10 cellular contexts compared by ENCODE assay signal in genomic region chr3:39142067-39142466, GRCh38. TPM values are rescaled to one million over a fixed set of nuclear protein-coding genes. Genes with fewer than 3 reads are reported as not detected.
DNase-seq lines count a peak whose midpoint lies in the region; ATAC-seq, FAIRE-seq and TF ChIP-seq lines count a peak whose summit lies in the region.
"Had no signal": no experiment of that assay in that cellular context is flagged by ENCODE, and none has a peak within 500 bp of the region (broad histone marks: within the 10 kb centered on the region; RNA-seq: fewer than 3 reads in every experiment).

No MANE protein-coding gene starts in this region.

- TF ChIP-seq RAD21 in K562 (CRISPR knock-in tag; conservative IDR thresholded peaks at IDR 0.05 in 1 of 2, IDR thresholded peaks at IDR 0.05 in 1 of 2), result no peak

- H3K27ac Mint-ChIP-seq in activated T-cell treated with anti-CD3 and anti-CD28 coated beads, Interleukin-2, amount 50 U/mL, for 24 hours, result peak overlapping the region; percentile 44
- peak overlapping the region; percentile 88 for H3K27ac Mint-ChIP-seq in memory B cell
- H3K27ac Mint-ChIP-seq in type B pancreatic cell, result peak overlapping the region; percentile 83

- no peak for DNase-seq in activated T-cell treated with anti-CD3 and anti-CD28 coated beads, Interleukin-2, amount 50 U/mL, for 24 hours
- DNase-seq in activated T-cell treated with anti-CD3 and anti-CD28 coated beads, Interleukin-2, amount 50 U/mL, for 1 hour, result no peak
- DNase-seq in K562 (ENCODE audit: extremely low read depth in 1 of 4, low spot score in 3 of 4), result no peak
- DNase-seq in memory B cell (ENCODE audit: low spot score in 2 of 2), result no peak
- no peak for DNase-seq in type B pancreatic cell (ENCODE audit: extremely low spot score, unreplicated experiment)
- no peak for DNase-seq in SKM-1 (lab: John Stamatoyannopoulos, UW; ENCODE audit: unreplicated experiment)
- DNase-seq in activated CD4-positive, CD25-positive, alpha-beta regulatory T cell (lab: John Stamatoyannopoulos, UW), result no peak
- DNase-seq: CD4-positive, CD25-positive, alpha-beta regulatory T cell had no signal

- no peak overlapping the region for H3K4me3 Mint-ChIP-seq in activated T-cell treated with anti-CD3 and anti-CD28 coated beads, Interleukin-2, amount 50 U/mL, for 24 hours
- H3K4me3 Mint-ChIP-seq in memory B cell, result no peak overlapping the region
- H3K4me3 Mint-ChIP-seq in type B pancreatic cell, result no peak overlapping the region

- peaks cover 72% of the 10 kb centered on the region for H3K36me3 ChIP-seq in K562 (ENCODE audit: control insufficient read depth, insufficient read depth, low read length)

- H3K9me3 ChIP-seq in K562 (replicated peaks; ENCODE audit: control insufficient read depth, insufficient read depth, low read depth, low read length), result no peaks in the 10 kb centered on the region

- TF ChIP-seq POLR2A in K562 (conservative IDR thresholded peaks at IDR 0.05), result no peak

- in situ Hi-C loops in K562 (cut with MboI), result no loop called here

- FAIRE-seq in K562 (lab: Jason Lieb, UNC), result no peak
- FAIRE-seq: urothelium cell line had no signal

- TF ChIP-seq EP300 in K562 (IDR thresholded peaks at IDR 0.05; ENCODE audit: low read length), result no peak

- peaks cover 7% of the 10 kb centered on the region for H3K9me1 ChIP-seq in K562 (ENCODE audit: control insufficient read depth, insufficient read depth, low read length)

- no peaks in the 10 kb centered on the region for H3K9me3 Mint-ChIP-seq in activated T-cell treated with anti-CD3 and anti-CD28 coated beads, Interleukin-2, amount 50 U/mL, for 24 hours
- H3K9me3 Mint-ChIP-seq in memory B cell, result no peaks in the 10 kb centered on the region
- no peaks in the 10 kb centered on the region for H3K9me3 Mint-ChIP-seq in type B pancreatic cell
- H3K9me3 Mint-ChIP-seq: CD4-positive, CD25-positive, alpha-beta regulatory T cell had no signal

- peaks cover 12% of the 10 kb centered on the region for H3K79me2 ChIP-seq in K562 (ENCODE audit: control insufficient read depth, insufficient read depth, low read length)

- no TSS peak for BruUV-seq in K562 (replicated peaks; lab: Mats Ljungman, UMichigan)

- POLR2A ChIA-PET in K562 (lab: Yijun Ruan, JAX), result interaction anchor here (0.6 to 2.5 kb wide), 4 partner anchors 8 to 17 kb away, joined by 3 to 21 read pairs (median 4); no protein-coding TSS in a partner anchor

- peaks cover 14 to 21% of the 10 kb centered on the region in 2 experiments for H3K4me1 ChIP-seq in K562 (replicated peaks in 1 of 2; ENCODE audit: control insufficient read depth in 2 of 2, insufficient read depth in 2 of 2, low read length in 2 of 2)

- peaks cover 40% of the 10 kb centered on the region for H4K20me1 ChIP-seq in K562 (replicated peaks; ENCODE audit: control insufficient read depth, insufficient read depth, low read length)

- H3K4me2 ChIP-seq in K562 (ENCODE audit: insufficient read depth, low read length), result no peak overlapping the region

- WGBS in K562 (ENCODE audit: insufficient coverage, low coverage, missing lambda C conversion rate), result 96% methylated on average over 5 of the region's 5 CpGs

- 0 out of 4 replicates have a peak overlapping the region, but pooled peaks of 1 of the 2 experiments have one; percentile 31 for H3K9ac ChIP-seq in K562 (ENCODE audit: insufficient read depth in 1 of 2, low read depth in 2 of 2, low read length in 2 of 2)

- H3K36me3 Mint-ChIP-seq in activated T-cell treated with anti-CD3 and anti-CD28 coated beads, Interleukin-2, amount 50 U/mL, for 24 hours (ENCODE audit: low read depth), result peaks cover 94% of the 10 kb centered on the region
- H3K36me3 Mint-ChIP-seq in memory B cell, result peaks cover 23% of the 10 kb centered on the region
- peaks cover 29% of the 10 kb centered on the region for H3K36me3 Mint-ChIP-seq in type B pancreatic cell

- H3K27ac ChIP-seq in K562 (ENCODE audit: extremely low read depth, low read depth, low read length), result no peak overlapping the region

- no peak for TF ChIP-seq CTCF in K562 (IDR thresholded peaks at IDR 0.05 in 2 of 3, conservative IDR thresholded peaks at IDR 0.05 in 1 of 3; ENCODE audit: insufficient read depth in 2 of 3, low read depth in 1 of 3, low read length in 3 of 3)
- no peak for TF ChIP-seq CTCF in type B pancreatic cell (conservative IDR thresholded peaks at IDR 0.05)

- peaks cover 77% of the 10 kb centered on the region for H3K4me1 Mint-ChIP-seq in activated T-cell treated with anti-CD3 and anti-CD28 coated beads, Interleukin-2, amount 50 U/mL, for 24 hours (ENCODE audit: low read depth)
- H3K4me1 Mint-ChIP-seq in memory B cell, result peaks cover 34% of the 10 kb centered on the region
- peaks cover 20% of the 10 kb centered on the region for H3K4me1 Mint-ChIP-seq in type B pancreatic cell (ENCODE audit: unreplicated experiment)

- intact Hi-C loops in K562 (cut with micrococcal nuclease), result no loop called here

- no peak for ATAC-seq in K562
- ATAC-seq in memory B cell (ENCODE audit: low read depth), result peak; percentile 6
- no peak for ATAC-seq in HG03139 (IDR thresholded peaks at IDR 0.05; ENCODE audit: unreplicated experiment)

- no peaks in the 10 kb centered on the region for H3K27me3 Mint-ChIP-seq in activated T-cell treated with anti-CD3 and anti-CD28 coated beads, Interleukin-2, amount 50 U/mL, for 24 hours
- H3K27me3 Mint-ChIP-seq in memory B cell, result no peaks in the 10 kb centered on the region
- H3K27me3 Mint-ChIP-seq in type B pancreatic cell, result no peaks in the 10 kb centered on the region

- CTCF ChIA-PET in K562 (lab: Yijun Ruan, JAX; ENCODE audit: low intra/inter-chr PET ratio), result no interaction called here

- no peak overlapping the region for H2AFZ ChIP-seq in K562 (ENCODE audit: low read depth, low read length)

- H3K4me3 ChIP-seq in K562, result no peak overlapping the region

- H3K27me3 ChIP-seq in K562 (ENCODE audit: control insufficient read depth in 2 of 2, insufficient read depth in 2 of 2, low read length in 2 of 2), result no peaks in the 10 kb centered on the region

RNA-seq across cellular contexts. Expression of gene CSRNP1, which starts 11.3 kb away (rescaled TPM):
- total RNA-seq in K562 (2011; cell fraction: chromatin; rRNA removed; ENCODE audit: low replicate concordance), result 18.4 and 48.8 TPM in 2 replicates
- total RNA-seq in K562 (2011; cell fraction: nucleolus; rRNA removed), result 34.9 and 41.4 TPM in 2 replicates
- 17.7 and 23.9 TPM in 2 replicates for total RNA-seq in K562 (2011; cell fraction: nucleoplasm; rRNA removed)
- 16.8 and 23.2 TPM in 2 replicates for total RNA-seq in K562 (2014; rRNA removed)
- total RNA-seq in K562 (2014; rRNA removed; fragmentation: Illumina TruSeq; extraction: Trizol), result 5.6 and 7.9 TPM in 2 replicates
- total RNA-seq in K562 (2015; rRNA removed; fragmentation: Illumina TruSeq; extraction: Trizol), result 9.2 and 9.8 TPM in 2 replicates
- total RNA-seq in K562 (2021), result 18.1 and 18.9 TPM in 2 replicates
- 14.2 and 14.5 TPM in 2 replicates for polyA plus RNA-seq in K562 (2011; rRNA removed)
- polyA plus RNA-seq in K562 (2011; cell fraction: cytosol; rRNA removed), result 16.4 and 30.7 TPM in 2 replicates
- polyA plus RNA-seq in K562 (2011; cell fraction: nucleus; rRNA removed), result 25.6 and 46.6 TPM in 2 replicates
- polyA plus RNA-seq in K562 (2012), result 16.6 and 24.6 TPM in 2 replicates
- 12.7 and 13.3 TPM in 2 replicates for polyA plus RNA-seq in K562 (2014; fragmentation: Illumina TruSeq; extraction: Trizol)
- polyA plus RNA-seq in K562 (2014; fragmentation: Nextera tagmentation; extraction: Ambion mirVana), result under 1 TPM; 0.72 to 0.89 TPM
- 10.9 and 11.4 TPM in 2 replicates for polyA plus RNA-seq in K562 (2014; rRNA removed)
- 14.7 and 23.4 TPM in 2 replicates for polyA minus RNA-seq in K562 (2011; rRNA and poly(A)+ RNA removed)
- 13.8 and 19.9 TPM in 2 replicates for polyA minus RNA-seq in K562 (2011; cell fraction: cytosol; rRNA and poly(A)+ RNA removed)
- 21.9 and 22.3 TPM in 2 replicates for polyA minus RNA-seq in K562 (2011; cell fraction: nucleus; rRNA and poly(A)+ RNA removed)
- total RNA-seq in type B pancreatic cell (ENCODE audit: low replicate concordance), result 7.5 and 24.5 TPM in 2 replicates

RNA-seq across cellular contexts. Expression of gene TTC21A, which starts 34.6 kb away (rescaled TPM):
- total RNA-seq in K562 (2011; cell fraction: chromatin; rRNA removed; ENCODE audit: low replicate concordance), result 7.6 and 12.4 TPM in 2 replicates
- total RNA-seq in K562 (2011; cell fraction: nucleolus; rRNA removed), result 5.8 and 6.7 TPM in 2 replicates
- 5.1 and 8.2 TPM in 2 replicates for total RNA-seq in K562 (2011; cell fraction: nucleoplasm; rRNA removed)
- 0.36 and 0.37 TPM in 2 replicates for total RNA-seq in K562 (2014; rRNA removed)
- 0.32 and 0.47 TPM in 2 replicates for total RNA-seq in K562 (2014; rRNA removed; fragmentation: Illumina TruSeq; extraction: Trizol)
- 0.83 and 1.2 TPM in 2 replicates for total RNA-seq in K562 (2015; rRNA removed; fragmentation: Illumina TruSeq; extraction: Trizol)
- total RNA-seq in K562 (2021), result 1.4 and 1.7 TPM in 2 replicates
- polyA plus RNA-seq in K562 (2011; rRNA removed), result 0.84 and 1.1 TPM in 2 replicates
- polyA plus RNA-seq in K562 (2011; cell fraction: cytosol; rRNA removed), result 0.66 and 1.1 TPM in 2 replicates
- polyA plus RNA-seq in K562 (2011; cell fraction: nucleus; rRNA removed), result 5.1 and 6.7 TPM in 2 replicates
- polyA plus RNA-seq in K562 (2012), result 1.3 and 2.7 TPM in 2 replicates
- 0.70 and 0.94 TPM in 2 replicates for polyA plus RNA-seq in K562 (2014; fragmentation: Illumina TruSeq; extraction: Trizol)
- under 1 TPM; 0.22 to 0.35 TPM for polyA plus RNA-seq in K562 (2014; fragmentation: Nextera tagmentation; extraction: Ambion mirVana)
- 0.93 and 1.4 TPM in 2 replicates for polyA plus RNA-seq in K562 (2014; rRNA removed)
- 1.3 and 2.1 TPM in 2 replicates for polyA minus RNA-seq in K562 (2011; rRNA and poly(A)+ RNA removed)
- 0.67 TPM in 1 of 2 replicates, not detected in the other for polyA minus RNA-seq in K562 (2011; cell fraction: cytosol; rRNA and poly(A)+ RNA removed)
- polyA minus RNA-seq in K562 (2011; cell fraction: nucleus; rRNA and poly(A)+ RNA removed), result 3.5 and 4.1 TPM in 2 replicates
- 9.8 and 10.3 TPM in 2 replicates for total RNA-seq in type B pancreatic cell (ENCODE audit: low replicate concordance)

RNA-seq across cellular contexts. Expression of gene GORASP1, which starts 34.6 kb away (rescaled TPM):
- total RNA-seq in K562 (2011; cell fraction: chromatin; rRNA removed; ENCODE audit: low replicate concordance), result 170 and 347 TPM in 2 replicates
- total RNA-seq in K562 (2011; cell fraction: nucleolus; rRNA removed), result 220 and 236 TPM in 2 replicates
- total RNA-seq in K562 (2011; cell fraction: nucleoplasm; rRNA removed), result 186 and 187 TPM in 2 replicates
- total RNA-seq in K562 (2014; rRNA removed), result 67.6 and 83.5 TPM in 2 replicates
- total RNA-seq in K562 (2014; rRNA removed; fragmentation: Illumina TruSeq; extraction: Trizol), result 39.7 and 46.8 TPM in 2 replicates
- 65.3 and 67.6 TPM in 2 replicates for total RNA-seq in K562 (2015; rRNA removed; fragmentation: Illumina TruSeq; extraction: Trizol)
- 80.7 and 81.2 TPM in 2 replicates for total RNA-seq in K562 (2021)
- polyA plus RNA-seq in K562 (2011; rRNA removed), result 87.9 and 116 TPM in 2 replicates
- polyA plus RNA-seq in K562 (2011; cell fraction: cytosol; rRNA removed), result 88.5 and 108 TPM in 2 replicates
- polyA plus RNA-seq in K562 (2011; cell fraction: nucleus; rRNA removed), result 454 and 537 TPM in 2 replicates
- 72.8 and 104 TPM in 2 replicates for polyA plus RNA-seq in K562 (2012)
- 71.3 and 81.3 TPM in 2 replicates for polyA plus RNA-seq in K562 (2014; fragmentation: Illumina TruSeq; extraction: Trizol)
- 10 to 100 TPM in 1 of 2 experiments, 1 to 10 TPM in 1; 8.4 to 14.0 TPM for polyA plus RNA-seq in K562 (2014; fragmentation: Nextera tagmentation; extraction: Ambion mirVana)
- 75.3 and 82.3 TPM in 2 replicates for polyA plus RNA-seq in K562 (2014; rRNA removed)
- polyA minus RNA-seq in K562 (2011; rRNA and poly(A)+ RNA removed), result 48.5 and 49.2 TPM in 2 replicates
- polyA minus RNA-seq in K562 (2011; cell fraction: cytosol; rRNA and poly(A)+ RNA removed), result 42.4 and 49.5 TPM in 2 replicates
- polyA minus RNA-seq in K562 (2011; cell fraction: nucleus; rRNA and poly(A)+ RNA removed), result 120 and 149 TPM in 2 replicates
- 76.5 and 98.4 TPM in 2 replicates for total RNA-seq in type B pancreatic cell (ENCODE audit: low replicate concordance)

RNA-seq across cellular contexts. Expression of gene XIRP1, which starts 50.3 kb away (rescaled TPM):
- total RNA-seq in K562 (2011; cell fraction: chromatin; rRNA removed; ENCODE audit: low replicate concordance), result 0.33 and 1.4 TPM in 2 replicates
- total RNA-seq in K562 (2011; cell fraction: nucleolus; rRNA removed), result 0.53 and 1.0 TPM in 2 replicates
- 0.51 and 0.53 TPM in 2 replicates for total RNA-seq in K562 (2011; cell fraction: nucleoplasm; rRNA removed)
- total RNA-seq in K562 (2014; rRNA removed) (0.04 and 0.27 TPM in 2 replicates), K562 (2014; rRNA removed; fragmentation: Illumina TruSeq; extraction: Trizol) (0.04 TPM in 1 of 2 replicates, not detected in the other), K562 (2015; rRNA removed; fragmentation: Illumina TruSeq; extraction: Trizol) (0.04 TPM in 1 of 2 replicates, not detected in the other), K562 (2021) (0.04 and 0.09 TPM in 2 replicates), type B pancreatic cell (ENCODE audit: low replicate concordance) (0.12 TPM in 1 of 2 replicates, not detected in the other)
- polyA plus RNA-seq in K562 (2011; rRNA removed) (0.04 and 0.11 TPM in 2 replicates), K562 (2014; fragmentation: Illumina TruSeq; extraction: Trizol) (0.03 and 0.04 TPM in 2 replicates), K562 (2014; fragmentation: Nextera tagmentation; extraction: Ambion mirVana) (not detected), K562 (2014; rRNA removed) (0.04 and 0.07 TPM in 2 replicates)
- polyA plus RNA-seq in K562 (2011; cell fraction: cytosol; rRNA removed), result 0.04 and 0.13 TPM in 2 replicates
- 0.34 and 0.57 TPM in 2 replicates for polyA plus RNA-seq in K562 (2011; cell fraction: nucleus; rRNA removed)
- 0.15 and 0.17 TPM in 2 replicates for polyA plus RNA-seq in K562 (2012)
- polyA minus RNA-seq in K562 (2011; rRNA and poly(A)+ RNA removed), result 0.12 and 0.14 TPM in 2 replicates
- 0.38 TPM in 1 of 2 replicates, not detected in the other for polyA minus RNA-seq in K562 (2011; cell fraction: cytosol; rRNA and poly(A)+ RNA removed)
- 0.22 and 0.27 TPM in 2 replicates for polyA minus RNA-seq in K562 (2011; cell fraction: nucleus; rRNA and poly(A)+ RNA removed)
- total RNA-seq: CD4-positive, CD25-positive, alpha-beta regulatory T cell had no signal
- polyA plus RNA-seq: CD4-positive, CD25-positive, alpha-beta regulatory T cell had no signal
